ENCODE assay signal across 8 cellular contexts in the genomic region with DNA sequence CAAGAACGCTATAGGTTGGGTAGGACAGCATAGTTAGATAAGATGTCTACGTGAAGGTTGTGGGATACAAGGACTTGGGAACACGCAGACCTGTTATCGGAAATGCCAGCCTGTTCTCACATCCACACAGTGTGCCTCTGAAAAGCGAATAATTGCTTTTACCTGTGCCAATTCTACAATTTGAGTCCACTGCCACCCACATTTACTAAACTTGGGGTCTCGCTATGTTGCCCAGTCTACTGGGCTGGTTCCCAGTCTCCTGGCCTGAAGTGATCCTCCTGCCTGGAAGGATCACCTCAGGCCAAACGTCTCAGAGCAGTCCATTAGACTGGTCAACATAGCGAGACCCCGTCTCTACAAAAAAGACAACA. TPM values are rescaled to one million over a fixed set of nuclear protein-coding genes. Genes with fewer than 3 reads are reported as not detected.
DNase-seq lines count a peak whose midpoint lies in the region; ATAC-seq and TF ChIP-seq lines count a peak whose summit lies in the region.

No MANE protein-coding gene starts in this region.

- DNase-seq in GM12864 (ENCODE audit: low read depth) = no peak
- no peak for DNase-seq in SK-N-SH
- DNase-seq in fibroblast of gingiva (ENCODE audit: low read depth) = peak; percentile 2
- DNase-seq in psoas muscle = no peak
- DNase-seq in putamen (ENCODE audit: low spot score) = no peak

- H3K4me1 ChIP-seq in SK-N-SH (ENCODE audit: control insufficient read depth in 1 of 2, insufficient read depth in 2 of 2, low read depth in 1 of 2, low read length in 1 of 2) (peaks cover 3 to 7% of the 10 kb centered on the region in 2 experiments; a peak in 1 of 4 replicates), psoas muscle (peaks cover 22% of the 10 kb centered on the region)

- TF ChIP-seq CTCF in GM12864 (IDR thresholded peaks at IDR 0.05; ENCODE audit: low read depth, low read length, missing control alignments) (no peak), SK-N-SH (IDR thresholded peaks at IDR 0.05) (no peak), psoas muscle (IDR thresholded peaks at IDR 0.05) (no peak)

- H3K27me3 ChIP-seq in SK-N-SH (ENCODE audit: insufficient read depth) (no peaks in the 10 kb centered on the region), psoas muscle (ENCODE audit: insufficient read depth in 3 of 3, low read length in 2 of 3) (peaks cover 0 to 6% (median 0%) of the 10 kb centered on the region in 3 donors)

- POLR2A ChIA-PET in SK-N-SH (lab: Yijun Ruan, JAX) = interaction anchor here (0.6 to 1.5 kb wide), 7 partner anchors 9 to 422 kb away, joined by 3 to 9 read pairs (median 4); a partner anchor contains a TSS

- TF ChIP-seq EP300 in SK-N-SH (IDR thresholded peaks at IDR 0.05; ENCODE audit: borderline replicate concordance in 1 of 2, low read depth in 1 of 2, low read length in 1 of 2) = no peak

- H3F3A ChIP-seq in SK-N-SH (replicated peaks; ENCODE audit: insufficient read depth) = peaks cover 11% of the 10 kb centered on the region

- peak overlapping the region; percentile 85 for H3K4me3 ChIP-seq in GM12864 (ENCODE audit: low read depth, low read length)
- peak overlapping the region; percentile 70 to 94 for H3K4me3 ChIP-seq in SK-N-SH (ENCODE audit: low read depth in 2 of 2, low read length in 1 of 2)
- H3K4me3 ChIP-seq in psoas muscle = peak overlapping the region; percentile 81

- H2AFZ ChIP-seq in SK-N-SH (ENCODE audit: low read depth) = peak overlapping the region; percentile 89

- H3K4me2 ChIP-seq in SK-N-SH = peak overlapping the region; percentile 77

- H3K9me3 ChIP-seq in SK-N-SH (no peaks in the 10 kb centered on the region), psoas muscle (no peaks in the 10 kb centered on the region)

- no peaks in the 10 kb centered on the region for H3K9me2 ChIP-seq in SK-N-SH

- H3K36me3 ChIP-seq in SK-N-SH (replicated peaks in 1 of 2; ENCODE audit: control insufficient read depth in 1 of 2, insufficient read depth in 2 of 2, low read length in 1 of 2) (peaks cover 0 to 6% of the 10 kb centered on the region in 2 experiments), psoas muscle (ENCODE audit: insufficient read depth in 1 of 2, low read depth in 1 of 2) (no peaks in the 10 kb centered on the region)

- no peak for TF ChIP-seq RAD21 in SK-N-SH (IDR thresholded peaks at IDR 0.05; ENCODE audit: low read length)

- H3K27ac ChIP-seq in SK-N-SH (ENCODE audit: low read depth in 2 of 2, low read length in 1 of 2) (peak overlapping the region; percentile 96 to 98), psoas muscle (peak overlapping the region; percentile 97)

- H4K20me1 ChIP-seq in SK-N-SH (ENCODE audit: insufficient read depth) = no peaks in the 10 kb centered on the region

- intact Hi-C loops in psoas muscle (cut with DNase I) = loop anchor here in 1 of 2 donors (10.0 kb wide), 1 partner anchor 212 kb away; no protein-coding TSS in a partner anchor

- peak overlapping the region; percentile 100 for H3K9ac ChIP-seq in SK-N-SH

- CTCF ChIA-PET in SK-N-SH (lab: Yijun Ruan, JAX) = interaction anchor here (0.6 to 1.7 kb wide), 3 partner anchors 93 to 365 kb away, joined by 3 to 6 read pairs (median 4); no protein-coding TSS in a partner anchor

- ATAC-seq in psoas muscle = no peak
- no peak for ATAC-seq in GM21619 (IDR thresholded peaks at IDR 0.05; ENCODE audit: unreplicated experiment)
- no peak for ATAC-seq in HG03521 (IDR thresholded peaks at IDR 0.05; ENCODE audit: unreplicated experiment)
- ATAC-seq in GM19324 (IDR thresholded peaks at IDR 0.05; ENCODE audit: low FRiP score, unreplicated experiment) = no peak

- 38% methylated on average over 9 of the region's 9 CpGs for WGBS in SK-N-SH (ENCODE audit: low lambda C conversion rate)
- 53 to 59% (median 57%) methylated on average over 9 of the region's 9 CpGs for WGBS in psoas muscle, 3 donors

- peaks cover 39% of the 10 kb centered on the region for H3K79me2 ChIP-seq in SK-N-SH (ENCODE audit: insufficient read depth)

TF ChIP-seq in SK-N-SH, 30 proteins besides CTCF, POLR2A, EP300 and RAD21:
- TF ChIP-seq MEF2A (IDR thresholded peaks at IDR 0.05; ENCODE audit: borderline replicate concordance, low read depth) (no peak), NRF1 (IDR thresholded peaks at IDR 0.05; ENCODE audit: low read depth, low read length) (no peak), POLR2AphosphoS5 (IDR thresholded peaks at IDR 0.05; ENCODE audit: low read depth, low read length) (no peak), YY1 (IDR thresholded peaks at IDR 0.05; ENCODE audit: low read depth) (no peak), RXRA (IDR thresholded peaks at IDR 0.05; ENCODE audit: borderline replicate concordance, low read depth) (no peak), CHD2 (IDR thresholded peaks at IDR 0.05; ENCODE audit: low read length, partially characterized antibody) (no peak), FOXM1 (IDR thresholded peaks at IDR 0.05; ENCODE audit: low read depth) (no peak), TEAD4 (IDR thresholded peaks at IDR 0.05; ENCODE audit: borderline replicate concordance, insufficient read depth) (no peak), EZH2phosphoT487 (IDR thresholded peaks at IDR 0.05; ENCODE audit: borderline replicate concordance, low read depth) (no peak)
- TF ChIP-seq, protein P1, sequence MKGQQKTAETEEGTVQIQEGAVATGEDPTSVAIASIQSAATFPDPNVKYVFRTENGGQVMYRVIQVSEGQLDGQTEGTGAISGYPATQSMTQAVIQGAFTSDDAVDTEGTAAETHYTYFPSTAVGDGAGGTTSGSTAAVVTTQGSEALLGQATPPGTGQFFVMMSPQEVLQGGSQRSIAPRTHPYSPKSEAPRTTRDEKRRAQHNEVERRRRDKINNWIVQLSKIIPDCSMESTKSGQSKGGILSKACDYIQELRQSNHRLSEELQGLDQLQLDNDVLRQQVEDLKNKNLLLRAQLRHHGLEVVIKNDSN (IDR thresholded peaks at IDR 0.05; ENCODE audit: borderline replicate concordance, low read depth) = no peak

RNA-seq across cellular contexts. Expression of a gene that starts 0.8 kb away (rescaled TPM):
- polyA plus RNA-seq in SK-N-SH (2012; rRNA removed) (4.6 and 5.2 TPM in 2 replicates), psoas muscle (10 to 100 TPM; 14.8 to 20.1 (median 15.5) TPM)
- 4.8 and 7.3 TPM in 2 replicates for polyA plus RNA-seq in SK-N-SH (2012; cell fraction: cytosol; rRNA removed)
- polyA plus RNA-seq in SK-N-SH (2012; cell fraction: nucleus; rRNA removed) = 11.5 and 12.7 TPM in 2 replicates
- 10 to 100 TPM; 12.4 to 30.5 (median 22.7) TPM for total RNA-seq in psoas muscle
